8 cellular contexts compared by ENCODE assay signal in genomic region chr4:26860157-26860921, GRCh38.
DNase-seq lines count a peak whose midpoint lies in the region; ATAC-seq lines count a peak whose summit lies in the region.

TSS of gene STIM2 (plus strand) at chr4:26860841.

- DNase-seq in AML-193 (lab: John Stamatoyannopoulos, UW) = peak; percentile 85 to 87
- peak; percentile 93 for DNase-seq in NCI-H446 treated with DMSO at 0.1 percent for 48 hours (lab: John Stamatoyannopoulos, UW)
- DNase-seq in cerebellar cortex (ENCODE audit: low spot score) = peak; percentile 96
- peak; percentile 99 for DNase-seq in islet precursor cell
- peak; percentile 95 to 96 (median 96) for DNase-seq in stimulated activated CD4-positive, alpha-beta T cell treated with anti-CD3 and anti-CD28 coated beads, Interleukin-12 subunit alpha, Interleukin-12 subunit beta, amount 100 ng/mL, for 48 hours (ENCODE audit: low read depth in 2 of 3, low spot score in 1 of 3)

- ATAC-seq in GM19035 (IDR thresholded peaks at IDR 0.05; ENCODE audit: unreplicated experiment) = peak; percentile 56
- peak; percentile 60 for ATAC-seq in HG03354 (IDR thresholded peaks at IDR 0.05; ENCODE audit: poor library complexity, severe bottlenecking, unreplicated experiment)
- ATAC-seq in activated CD4-positive, CD25-positive, alpha-beta regulatory T cell treated with anti-CD3 and anti-CD28 coated beads, Interleukin-2, amount 50 U/mL, for 24 hours = peak; percentile 72

Comparison
In these comparisons a context has a peak if more than half of its experiments do, and no peak if none do; other contexts are left out.
1. Peak in every context shown above with its lines: DNase-seq and ATAC-seq.